ENCODE assay signal across 15 cellular contexts in genomic region chr14:100077441-100077840, GRCh38. TPM values are rescaled to one million over a fixed set of nuclear protein-coding genes. Genes with fewer than 3 reads are reported as not detected.
DNase-seq lines count a peak whose midpoint lies in the region; ATAC-seq and TF ChIP-seq lines count a peak whose summit lies in the region.
"Had no signal": no experiment of that assay in that cellular context is flagged by ENCODE, and none has a peak within 500 bp of the region (broad histone marks: within the 10 kb centered on the region; RNA-seq: fewer than 3 reads in every experiment).

No MANE protein-coding gene starts in this region.

- no peaks in the 10 kb centered on the region for H3K9me3 Mint-ChIP-seq in activated naive CD4-positive, alpha-beta T cell treated with anti-CD3 and anti-CD28 coated beads, Interleukin-2, amount 50 U/mL, for 24 hours
- H3K9me3 Mint-ChIP-seq in activated T-cell treated with anti-CD3 and anti-CD28 coated beads, Interleukin-2, amount 50 U/mL, for 72 hours, result no peaks in the 10 kb centered on the region
- H3K9me3 Mint-ChIP-seq in memory B cell, result no peaks in the 10 kb centered on the region
- H3K9me3 Mint-ChIP-seq: mesothelial cell of epicardium had no signal

- H3K27me3 Mint-ChIP-seq in activated naive CD4-positive, alpha-beta T cell treated with anti-CD3 and anti-CD28 coated beads, Interleukin-2, amount 50 U/mL, for 24 hours, result no peaks in the 10 kb centered on the region
- H3K27me3 Mint-ChIP-seq in activated T-cell treated with anti-CD3 and anti-CD28 coated beads, Interleukin-2, amount 50 U/mL, for 72 hours (ENCODE audit: low read depth), result no peaks in the 10 kb centered on the region
- H3K27me3 Mint-ChIP-seq in memory B cell, result no peaks in the 10 kb centered on the region

- peaks cover 99% of the 10 kb centered on the region for H3K4me1 Mint-ChIP-seq in activated naive CD4-positive, alpha-beta T cell treated with anti-CD3 and anti-CD28 coated beads, Interleukin-2, amount 50 U/mL, for 24 hours
- peaks cover 98% of the 10 kb centered on the region for H3K4me1 Mint-ChIP-seq in activated T-cell treated with anti-CD3 and anti-CD28 coated beads, Interleukin-2, amount 50 U/mL, for 72 hours (ENCODE audit: low read depth)
- H3K4me1 Mint-ChIP-seq in memory B cell, result peaks cover 69% of the 10 kb centered on the region

- intact Hi-C loops in upper lobe of right lung (cut with DNase I), result no loop called here
- intact Hi-C loops in thyroid gland (cut with DNase I), result loop anchor here (10.0 kb wide), 1 partner anchor 117 kb away; no protein-coding TSS in a partner anchor

- TF ChIP-seq POLR2A in thyroid gland (IDR thresholded peaks at IDR 0.05), result no peak

- ATAC-seq in activated T-cell treated with anti-CD3 and anti-CD28 coated beads, Interleukin-2, amount 50 U/mL, for 72 hours (replicated peaks in 1 of 2), result no peak
- no peak for ATAC-seq in memory B cell (ENCODE audit: low read depth)
- no peak for ATAC-seq in upper lobe of right lung
- ATAC-seq in HG02763 (IDR thresholded peaks at IDR 0.05; ENCODE audit: unreplicated experiment), result no peak

- H3K27me3 ChIP-seq in upper lobe of right lung, result no peaks in the 10 kb centered on the region
- no peaks in the 10 kb centered on the region for H3K27me3 ChIP-seq in thyroid gland
- H3K27me3 ChIP-seq: ascending aorta, right lobe of liver had no signal

- H3K36me3 ChIP-seq in upper lobe of right lung (no peaks in the 10 kb centered on the region), thyroid gland (no peaks in the 10 kb centered on the region)
- H3K36me3 ChIP-seq: ascending aorta, right lobe of liver had no signal

- TF ChIP-seq CTCF in upper lobe of right lung (IDR thresholded peaks at IDR 0.05) (no peak), thyroid gland (IDR thresholded peaks at IDR 0.05) (no peak)

- no peak overlapping the region for H3K4me3 ChIP-seq in upper lobe of right lung
- H3K4me3 ChIP-seq in thyroid gland (replicated peaks in 1 of 3), result no peak overlapping the region
- H3K4me3 ChIP-seq: ascending aorta, right lobe of liver had no signal

- WGBS in thyroid gland, 2 donors, result 85 to 88% methylated on average over 9 of the region's 9 CpGs

- peak overlapping the region; percentile 20 for H3K27ac ChIP-seq in upper lobe of right lung
- no peak overlapping the region for H3K27ac ChIP-seq in thyroid gland
- H3K27ac ChIP-seq: ascending aorta, right lobe of liver had no signal

- H3K4me3 Mint-ChIP-seq in activated naive CD4-positive, alpha-beta T cell treated with anti-CD3 and anti-CD28 coated beads, Interleukin-2, amount 50 U/mL, for 24 hours, result peak overlapping the region; percentile 79
- H3K4me3 Mint-ChIP-seq in activated T-cell treated with anti-CD3 and anti-CD28 coated beads, Interleukin-2, amount 50 U/mL, for 72 hours, result peak overlapping the region; percentile 77 to 90
- H3K4me3 Mint-ChIP-seq in memory B cell, result no peak overlapping the region
- H3K4me3 Mint-ChIP-seq: mesothelial cell of epicardium had no signal

- H3K36me3 Mint-ChIP-seq in activated naive CD4-positive, alpha-beta T cell treated with anti-CD3 and anti-CD28 coated beads, Interleukin-2, amount 50 U/mL, for 24 hours, result peaks cover 15% of the 10 kb centered on the region
- peaks cover 4 to 21% of the 10 kb centered on the region in 2 donors for H3K36me3 Mint-ChIP-seq in activated T-cell treated with anti-CD3 and anti-CD28 coated beads, Interleukin-2, amount 50 U/mL, for 72 hours (ENCODE audit: insufficient read depth in 2 of 2)
- H3K36me3 Mint-ChIP-seq in memory B cell, result peaks cover 26% of the 10 kb centered on the region
- H3K36me3 Mint-ChIP-seq: mesothelial cell of epicardium had no signal

- H3K4me1 ChIP-seq in upper lobe of right lung (peaks cover 67% of the 10 kb centered on the region), thyroid gland (peaks cover 0 to 17% of the 10 kb centered on the region in 2 donors)
- H3K4me1 ChIP-seq: ascending aorta had no signal

- H3K9me3 ChIP-seq in upper lobe of right lung (no peaks in the 10 kb centered on the region), thyroid gland (no peaks in the 10 kb centered on the region)
- H3K9me3 ChIP-seq: ascending aorta, right lobe of liver had no signal

- DNase-seq in activated naive CD4-positive, alpha-beta T cell (lab: John Stamatoyannopoulos, UW), result no peak
- DNase-seq in activated T-cell treated with anti-CD3 and anti-CD28 coated beads, Interleukin-2, amount 50 U/mL, for 72 hours, result no peak
- DNase-seq in memory B cell (ENCODE audit: low spot score in 2 of 2), result no peak
- no peak for DNase-seq in upper lobe of right lung
- DNase-seq in HPDE6-E6E7 (ENCODE audit: extremely low spot score), result no peak
- no peak for DNase-seq in thyroid gland
- DNase-seq: NCI-H2107, NCI-H526 treated with DMSO at 0.1 percent for 48 hours, right lobe of liver, SHP77, substantia nigra had no signal

- peak overlapping the region; percentile 99 for H3K27ac Mint-ChIP-seq in activated naive CD4-positive, alpha-beta T cell treated with anti-CD3 and anti-CD28 coated beads, Interleukin-2, amount 50 U/mL, for 24 hours
- H3K27ac Mint-ChIP-seq in activated T-cell treated with anti-CD3 and anti-CD28 coated beads, Interleukin-2, amount 50 U/mL, for 72 hours, result peak overlapping the region; percentile 95
- peak overlapping the region; percentile 75 for H3K27ac Mint-ChIP-seq in memory B cell
- H3K27ac Mint-ChIP-seq: mesothelial cell of epicardium had no signal

RNA-seq across cellular contexts. Expression of gene EVL, which starts 12.2 kb away (rescaled TPM):
- total RNA-seq in activated T-cell treated with anti-CD3 and anti-CD28 coated beads, Interleukin-2, amount 50 U/mL, for 72 hours, result 100 to 1,000 TPM; 279 to 343 TPM
- total RNA-seq in upper lobe of right lung (206 TPM), thyroid gland (10 to 100 TPM; 24.2 to 40.1 (median 29.8) TPM)
